Comparison of ENCODE assay signal across 24 cellular contexts in the genomic region with DNA sequence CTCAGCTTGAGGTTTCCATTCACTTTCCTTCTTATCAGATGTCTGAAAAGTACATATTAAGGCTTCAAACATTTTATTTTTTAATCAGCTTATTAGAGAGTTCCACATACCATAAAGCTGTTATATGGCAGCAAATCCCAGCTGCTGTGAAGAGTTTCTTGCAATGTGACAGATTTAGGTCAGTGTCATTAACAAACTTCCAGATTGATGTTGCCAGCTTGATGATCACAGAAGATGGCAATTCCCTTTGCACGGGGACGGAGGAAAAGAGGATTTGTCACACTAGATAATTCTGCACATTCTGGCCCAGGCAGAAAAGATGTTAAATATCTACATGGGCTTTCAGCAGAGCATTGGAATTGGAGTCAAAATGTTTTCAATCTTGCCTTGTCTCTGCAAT.
DNase-seq lines count a peak whose midpoint lies in the region.
"Had no signal": no experiment of that assay in that cellular context is flagged by ENCODE, and none has a peak within 500 bp of the region (broad histone marks: within the 10 kb centered on the region; RNA-seq: fewer than 3 reads in every experiment).

No MANE protein-coding gene starts in this region.

- peak; percentile 37 for DNase-seq in putamen (ENCODE audit: low spot score)
- peak; percentile 61 for DNase-seq in retina
- no peak for DNase-seq in NCI-H146 (lab: John Stamatoyannopoulos, UW)
- no peak for DNase-seq in NCI-H2171 treated with DMSO at 0.1 percent for 48 hours (lab: John Stamatoyannopoulos, UW)
- DNase-seq: 8988T; ACHN; AML-193; BE2C; C1 segment of cervical spinal cord; Caco-2; Calu3; CD4-positive, alpha-beta memory T cell; CD4-positive, alpha-beta T cell; CD4-positive, CD25-positive, alpha-beta regulatory T cell; CD8-positive, alpha-beta memory T cell; CD8-positive, alpha-beta T cell; COR-L47; DMS 273 treated with DMSO at 0.1 percent for 48 hours; DMS153; DMS53; DMS79; DMS79 treated with DMSO at 0.1 percent for 48 hours; DND-41; EL had no signal

Comparison
In these comparisons a context has a peak if more than half of its experiments do, and no peak if none do; other contexts are left out.
1. DNase-seq: peak in putamen (single experiment) and retina (single experiment); none in NCI-H146 (single experiment) and NCI-H2171 treated with DMSO at 0.1 percent for 48 hours (single experiment).